ENCODE assay signal across 13 cellular contexts in genomic region chr15:52008698-52009434, GRCh38. TPM values are rescaled to one million over a fixed set of nuclear protein-coding genes. Genes with fewer than 3 reads are reported as not detected.
DNase-seq lines count a peak whose midpoint lies in the region; ATAC-seq and TF ChIP-seq lines count a peak whose summit lies in the region.
"Had no signal": no experiment of that assay in that cellular context is flagged by ENCODE, and none has a peak within 500 bp of the region (broad histone marks: within the 10 kb centered on the region; RNA-seq: fewer than 3 reads in every experiment).

No MANE protein-coding gene starts in this region.

- no peak overlapping the region for H3K4me3 Mint-ChIP-seq in activated B cell treated with CpG ODN at 0.5 μM for 24 hours
- H3K4me3 Mint-ChIP-seq in CD8-positive, alpha-beta T cell, result no peak overlapping the region
- H3K4me3 Mint-ChIP-seq: central memory CD8-positive, alpha-beta T cell; nephron; type B pancreatic cell had no signal

- POLR2A ChIA-PET in activated B cell treated with CpG ODN at 0.5 μM for 24 hours (lab: Charles Lee), result interaction anchor here (0.6 to 1.2 kb wide), 2 partner anchors 12 to 211 kb away, joined by 3 to 4 read pairs; no protein-coding TSS in a partner anchor
- POLR2A ChIA-PET in CD8-positive, alpha-beta T cell (lab: Charles Lee), result no interaction called here

- TF ChIP-seq POLR2A in prostate gland (IDR thresholded peaks at IDR 0.05), result no peak

- ATAC-seq in activated B cell treated with CpG ODN at 0.5 μM for 24 hours (ENCODE audit: low read depth), result peak; percentile 65
- ATAC-seq in CD8-positive, alpha-beta T cell, result no peak
- ATAC-seq: Right ventricle myocardium inferior had no signal

- 65% methylated on average over 2 of the region's 2 CpGs for whole genome bisulfite sequencing in prostate gland

- H3K27ac Mint-ChIP-seq in activated B cell treated with CpG ODN at 0.5 μM for 24 hours, result no peak overlapping the region
- no peak overlapping the region for H3K27ac Mint-ChIP-seq in CD8-positive, alpha-beta T cell
- H3K27ac Mint-ChIP-seq: nephron, type B pancreatic cell had no signal

- H3F3A ChIP-seq in MM.1S (ENCODE audit: insufficient read depth, low read length), result peaks cover 10% of the 10 kb centered on the region; the same call in 1 of the 2 replicates

- H3K9me3 ChIP-seq in MM.1S (replicated peaks; ENCODE audit: insufficient read depth, low read length), result no peaks in the 10 kb centered on the region
- H3K9me3 ChIP-seq in prostate gland, result no peaks in the 10 kb centered on the region
- H3K9me3 ChIP-seq in CD8-positive, alpha-beta T cell (ENCODE audit: low read length), result no peaks in the 10 kb centered on the region

- no peak overlapping the region for H3K4me2 ChIP-seq in MM.1S (ENCODE audit: low read depth, low read length)

- H3K79me2 ChIP-seq in MM.1S (ENCODE audit: low read length), result no peaks in the 10 kb centered on the region

- H3K27ac ChIP-seq in MM.1S (ENCODE audit: low read length), result no peak overlapping the region
- no peak overlapping the region for H3K27ac ChIP-seq in prostate gland
- no peak overlapping the region for H3K27ac ChIP-seq in CD8-positive, alpha-beta T cell (ENCODE audit: low read depth, low read length)

- no peaks in the 10 kb centered on the region for H3K27me3 Mint-ChIP-seq in activated B cell treated with CpG ODN at 0.5 μM for 24 hours
- no peaks in the 10 kb centered on the region for H3K27me3 Mint-ChIP-seq in CD8-positive, alpha-beta T cell (ENCODE audit: low read depth)
- H3K27me3 Mint-ChIP-seq: central memory CD8-positive, alpha-beta T cell; type B pancreatic cell had no signal

- H3K4me1 Mint-ChIP-seq in activated B cell treated with CpG ODN at 0.5 μM for 24 hours, result peaks cover 35% of the 10 kb centered on the region
- H3K4me1 Mint-ChIP-seq in CD8-positive, alpha-beta T cell (ENCODE audit: low read depth), result peaks cover 14% of the 10 kb centered on the region
- H3K4me1 Mint-ChIP-seq: central memory CD8-positive, alpha-beta T cell had no signal

- H3K4me1 ChIP-seq in MM.1S (ENCODE audit: low read length) (peaks cover 30% of the 10 kb centered on the region), prostate gland (replicated peaks) (peaks cover 9% of the 10 kb centered on the region)
- H3K4me1 ChIP-seq in CD8-positive, alpha-beta T cell (ENCODE audit: insufficient read depth, low read length), result no peaks in the 10 kb centered on the region

- H2AFZ ChIP-seq in MM.1S (ENCODE audit: low read length), result 0 out of 2 replicates have a peak overlapping the region, but pooled peaks have one; percentile 30

- CTCF ChIA-PET in activated B cell treated with CpG ODN at 0.5 μM for 24 hours (lab: Charles Lee), result no interaction called here
- CTCF ChIA-PET in CD8-positive, alpha-beta T cell (lab: Charles Lee), result no interaction called here

- no peaks in the 10 kb centered on the region for H3K36me3 Mint-ChIP-seq in activated B cell treated with CpG ODN at 0.5 μM for 24 hours (ENCODE audit: low read depth)
- no peaks in the 10 kb centered on the region for H3K36me3 Mint-ChIP-seq in CD8-positive, alpha-beta T cell
- H3K36me3 Mint-ChIP-seq: type B pancreatic cell had no signal

- intact Hi-C loops in activated B cell treated with CpG ODN at 0.5 μM for 24 hours (cut with micrococcal nuclease) (no loop called here), prostate gland (cut with DNase I) (no loop called here)
- intact Hi-C loops in CD8-positive, alpha-beta T cell (cut with DNase I, micrococcal nuclease), result loop anchor here in 1 of 2 experiments (5.0 kb wide), 1 partner anchor 38 kb away; no protein-coding TSS in a partner anchor

- TF ChIP-seq CTCF in MM.1S (IDR thresholded peaks at IDR 0.05; ENCODE audit: low read length) (no peak), activated B cell treated with CpG ODN at 0.5 μM for 24 hours (IDR thresholded peaks at IDR 0.05) (no peak), prostate gland (IDR thresholded peaks at IDR 0.05) (no peak)
- TF ChIP-seq CTCF in CD8-positive, alpha-beta T cell (IDR thresholded peaks at IDR 0.05), result no peak

- H3K4me3 ChIP-seq in MM.1S (ENCODE audit: low read length), result no peak overlapping the region
- H3K4me3 ChIP-seq in prostate gland, result no peak overlapping the region
- H3K4me3 ChIP-seq in CD8-positive, alpha-beta T cell (ENCODE audit: low read depth, low read length), result no peak overlapping the region

- in situ Hi-C loops in G401 (cut with HindIII; ENCODE audit: low sequenced_read_pairs), result no loop called here

- no peaks in the 10 kb centered on the region for H3K9me3 Mint-ChIP-seq in activated B cell treated with CpG ODN at 0.5 μM for 24 hours
- H3K9me3 Mint-ChIP-seq in CD8-positive, alpha-beta T cell, result no peaks in the 10 kb centered on the region
- H3K9me3 Mint-ChIP-seq: central memory CD8-positive, alpha-beta T cell; nephron; type B pancreatic cell had no signal

- H3K9me2 ChIP-seq in MM.1S (replicated peaks; ENCODE audit: insufficient read depth, low read length), result no peaks in the 10 kb centered on the region

- H3K27me3 ChIP-seq in MM.1S (replicated peaks; ENCODE audit: insufficient read depth, low read length) (no peaks in the 10 kb centered on the region), prostate gland (replicated peaks; ENCODE audit: insufficient read depth) (no peaks in the 10 kb centered on the region)
- H3K27me3 ChIP-seq in CD8-positive, alpha-beta T cell (ENCODE audit: insufficient read depth, low read length), result no peaks in the 10 kb centered on the region

- no peaks in the 10 kb centered on the region for H3K36me3 ChIP-seq in MM.1S (replicated peaks; ENCODE audit: insufficient read depth, low read length)
- no peaks in the 10 kb centered on the region for H3K36me3 ChIP-seq in prostate gland
- no peaks in the 10 kb centered on the region for H3K36me3 ChIP-seq in CD8-positive, alpha-beta T cell (ENCODE audit: insufficient read depth, low read length)

- no peak overlapping the region for H3K9ac ChIP-seq in MM.1S (ENCODE audit: low read length)

- DNase-seq in NCI-H82 (lab: John Stamatoyannopoulos, UW), result peak; percentile 15
- DNase-seq in NCI-H82 treated with DMSO at 0.1 percent for 48 hours (lab: John Stamatoyannopoulos, UW; ENCODE audit: unreplicated experiment), result no peak
- no peak for DNase-seq in MM.1S
- no peak for DNase-seq in activated B cell treated with CpG ODN at 0.5 μM for 24 hours
- peak; percentile 20 for DNase-seq in prostate gland (ENCODE audit: low spot score)
- DNase-seq in mesenteric fat pad (ENCODE audit: low spot score), result no peak
- DNase-seq in G401 (ENCODE audit: low spot score), result no peak
- no peak for DNase-seq in CD8-positive, alpha-beta T cell
- DNase-seq: stimulated activated CD4-positive, alpha-beta T cell treated with anti-CD3 and anti-CD28 coated beads, Interleukin-2, amount 100 ng/mL, for 24 hours had no signal

- no peaks in the 10 kb centered on the region for H4K20me1 ChIP-seq in MM.1S (ENCODE audit: insufficient read depth, low read length)

RNA-seq across cellular contexts. Expression of gene MAPK6, which starts 10.2 kb away (rescaled TPM):
- total RNA-seq in activated B cell treated with CpG ODN at 0.5 μM for 24 hours (16.1 and 16.2 TPM in 2 replicates), prostate gland (10 to 100 TPM; 22.1 to 23.8 TPM), mesenteric fat pad (32.1 TPM)
- total RNA-seq in G401 (2014; rRNA removed; shearing (Covaris generic)), result 51.4 and 70.7 TPM in 2 replicates
- 10 to 100 TPM; 39.8 to 42.5 TPM for total RNA-seq in CD8-positive, alpha-beta T cell

RNA-seq across cellular contexts. Expression of gene LEO1, which starts 37.3 kb away (rescaled TPM):
- total RNA-seq in activated B cell treated with CpG ODN at 0.5 μM for 24 hours, result 18.3 and 19.1 TPM in 2 replicates
- total RNA-seq in prostate gland, result 10 to 100 TPM; 14.4 to 24.2 TPM
- total RNA-seq in mesenteric fat pad, result 10.0 TPM
- 32.9 and 48.7 TPM in 2 replicates for total RNA-seq in G401 (2014; rRNA removed; shearing (Covaris generic))
- 1 to 10 TPM; 9.4 TPM for total RNA-seq in CD8-positive, alpha-beta T cell

Comparison
In these comparisons a context has a peak if more than half of its experiments do, and no peak if none do; other contexts are left out.
1. DNase-seq: peak in NCI-H82 (single experiment) and prostate gland (single experiment); none in NCI-H82 treated with DMSO at 0.1 percent for 48 hours (single experiment), MM.1S (single experiment), activated B cell treated with CpG ODN at 0.5 μM for 24 hours (single experiment), mesenteric fat pad (single experiment), G401 (single experiment) and CD8-positive, alpha-beta T cell (0 of 7).